In the genomic region with DNA sequence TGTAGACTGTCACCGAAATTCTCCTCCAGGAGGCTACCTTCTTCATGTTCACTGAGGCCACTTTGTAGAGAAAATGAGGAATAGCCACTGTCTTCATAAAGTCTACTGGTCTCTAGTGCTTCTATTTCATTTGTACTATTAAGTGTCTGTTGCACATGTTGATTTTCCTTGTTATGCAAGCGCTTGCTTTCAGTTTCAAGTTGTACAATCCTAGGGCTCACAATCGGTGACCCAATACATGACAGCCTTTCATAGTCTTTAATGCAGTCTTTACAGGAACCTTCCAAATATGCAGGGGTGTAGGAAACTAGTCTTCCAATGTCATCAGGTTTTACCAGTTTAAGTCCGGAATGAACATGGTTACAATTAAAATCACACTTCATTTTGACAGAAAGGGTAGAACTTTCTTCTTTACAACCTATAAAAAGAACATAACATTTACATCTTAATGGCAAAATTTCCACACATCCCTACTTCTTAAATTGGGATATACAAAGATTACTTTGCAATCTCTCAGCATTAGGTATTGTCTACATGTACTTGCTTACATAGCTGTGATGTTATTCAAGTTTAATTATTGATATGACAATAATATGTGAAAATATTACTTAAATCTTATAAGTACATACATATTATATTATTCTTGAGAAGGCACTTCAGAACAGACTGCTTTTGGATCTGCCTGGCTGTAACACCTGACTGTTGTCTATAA, we compare ENCODE assay signal across 11 cellular contexts. TPM values are rescaled to one million over a fixed set of nuclear protein-coding genes. Genes with fewer than 3 reads are reported as not detected.
A peak's percentile ranks its signal among the peaks of the same experiment; 100 is the strongest.
DNase-seq lines count a peak whose midpoint lies in the region; ATAC-seq and TF ChIP-seq lines count a peak whose summit lies in the region.
"Had no signal": no experiment of that assay in that cellular context is flagged by ENCODE, and none has a peak within 500 bp of the region (broad histone marks: within the 10 kb centered on the region; RNA-seq: fewer than 3 reads in every experiment).

No MANE protein-coding gene starts in this region.

- no peak overlapping the region for H3K9ac ChIP-seq in iPS-18a (ENCODE audit: low read length)

- H3K4me1 ChIP-seq in iPS-18a (ENCODE audit: control insufficient read depth, low read depth, low read length), result peaks cover 17% of the 10 kb centered on the region
- H3K4me1 ChIP-seq in vagina, result no peaks in the 10 kb centered on the region

- POLR2A ChIA-PET in GM10248 (lab: Yijun Ruan, JAX), result no interaction called here

- TF ChIP-seq POLR2A in vagina (IDR thresholded peaks at IDR 0.05), result no peak

- ATAC-seq in GM21447 (IDR thresholded peaks at IDR 0.05; ENCODE audit: unreplicated experiment), result peak; percentile 46

- CTCF ChIA-PET in GM10248 (lab: Yijun Ruan, JAX), result no interaction called here

- H3K27me3 ChIP-seq in iPS-18a (ENCODE audit: control insufficient read depth, insufficient read depth, low read length) (no peaks in the 10 kb centered on the region), vagina (no peaks in the 10 kb centered on the region)

- TF ChIP-seq CTCF in GM10248 (IDR thresholded peaks at IDR 0.05; ENCODE audit: control extremely low read depth, extremely low read depth, low read depth, missing control alignments), result no peak
- no peak for TF ChIP-seq CTCF in vagina (IDR thresholded peaks at IDR 0.05)

- peaks cover 78% of the 10 kb centered on the region for H3K36me3 ChIP-seq in iPS-18a (ENCODE audit: control insufficient read depth, low read depth, low read length)
- peaks cover 4 to 33% of the 10 kb centered on the region in 2 donors for H3K36me3 ChIP-seq in vagina

- peak overlapping the region; percentile 6 for H3K4me3 ChIP-seq in iPS-18a (ENCODE audit: low read length)
- no peak overlapping the region for H3K4me3 ChIP-seq in vagina

- intact Hi-C loops in vagina (cut with DNase I), result no loop called here
- intact Hi-C loops in head of caudate nucleus (cut with DNase I), result no loop called here

- H3K27ac ChIP-seq in iPS-18a (ENCODE audit: low read length) (no peak overlapping the region), vagina (no peak overlapping the region)
- H3K27ac ChIP-seq: WERI-Rb-1 had no signal

- DNase-seq in CD1c-positive myeloid dendritic cell (ENCODE audit: extremely low spot score), result peak; percentile 78
- DNase-seq in NOMO-1 treated with DMSO at 0.1 percent for 48 hours (lab: John Stamatoyannopoulos, UW; ENCODE audit: unreplicated experiment), result peak; percentile 87
- DNase-seq in GM10248 (ENCODE audit: extremely low spot score), result no peak
- DNase-seq in NCI-H748 treated with DMSO at 0.1 percent for 48 hours (lab: John Stamatoyannopoulos, UW), result no peak
- DNase-seq in vagina (ENCODE audit: extremely low spot score in 2 of 2), result no peak
- DNase-seq in head of caudate nucleus, result no peak
- DNase-seq: NCI-H2029; stimulated activated naive CD4-positive, alpha-beta T cell; WERI-Rb-1 had no signal

- no peaks in the 10 kb centered on the region for H3K9me3 ChIP-seq in iPS-18a (ENCODE audit: control insufficient read depth, low read depth, low read length)
- H3K9me3 ChIP-seq in vagina, result no peaks in the 10 kb centered on the region

RNA-seq across cellular contexts. Expression of a gene that starts 7.5 kb away (rescaled TPM):
- total RNA-seq in vagina, result 4.2 TPM

RNA-seq across cellular contexts. Expression of a gene that starts 27.1 kb away (rescaled TPM):
- total RNA-seq in vagina, result 8.1 TPM

Comparison
In these comparisons a context has a peak if more than half of its experiments do, and no peak if none do; other contexts are left out.
1. DNase-seq: peak in CD1c-positive myeloid dendritic cell (single experiment) and NOMO-1 treated with DMSO at 0.1 percent for 48 hours (single experiment); none in GM10248 (single experiment), NCI-H748 treated with DMSO at 0.1 percent for 48 hours (single experiment), vagina (0 of 2) and head of caudate nucleus (0 of 42).